28 cellular contexts compared by ENCODE assay signal in the genomic region with DNA sequence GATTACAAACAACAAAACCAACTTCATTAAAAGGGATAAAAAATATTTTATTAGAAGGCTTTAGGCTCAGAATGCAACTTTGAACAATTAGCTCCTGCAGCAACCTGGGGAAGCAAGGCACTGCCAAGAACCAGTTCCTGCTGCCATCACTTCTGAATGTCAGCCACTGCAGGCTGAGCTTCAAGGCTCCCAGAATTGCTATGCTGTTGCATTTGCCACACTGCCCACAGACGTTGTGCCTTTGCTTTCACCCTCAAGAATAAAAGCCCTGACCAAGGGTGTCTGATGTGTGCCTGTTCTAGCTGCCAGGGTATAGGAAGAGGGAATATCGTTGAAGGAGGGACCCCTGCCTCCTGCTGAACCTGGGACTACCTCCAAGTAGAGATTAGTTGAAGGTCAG.
"Had no signal": no experiment of that assay in that cellular context is flagged by ENCODE, and none has a peak within 500 bp of the region (broad histone marks: within the 10 kb centered on the region; RNA-seq: fewer than 3 reads in every experiment).

No MANE protein-coding gene starts in this region.

- FAIRE-seq: kidney, urothelium cell line had no signal

- H3K4me1 Mint-ChIP-seq: memory B cell; naive thymus-derived CD4-positive, alpha-beta T cell; nephron; stimulated activated naive B cell treated with anti-CD40 and anti-IgM and Interleukin-4, amounts not matched to agents 10 μg/mL and 1 μg/mL and 100 μg/mL, for 72 hours had no signal

- H3K9me3 Mint-ChIP-seq: dendritic cell treated with granulocyte-macrophage colony-stimulating factor and Interleukin-4, amounts not matched to agents 40 ng/mL and 50 ng/mL, for 4 days; endodermal cell; memory B cell; nephron; stimulated activated naive B cell treated with anti-CD40 and anti-IgM and Interleukin-4, amounts not matched to agents 10 μg/mL and 1 μg/mL and 100 μg/mL, for 72 hours; stimulated activated naive CD8-positive, alpha-beta T cell treated with anti-CD3 and anti-CD28 coated beads, Interleukin-15, Interleukin-2, amounts not matched to agents 100 ng/mL and 50 ng/mL, for 24 hours had no signal

- H3K27ac Mint-ChIP-seq: dendritic cell treated with granulocyte-macrophage colony-stimulating factor and Interleukin-4, amounts not matched to agents 40 ng/mL and 50 ng/mL, for 4 days; endodermal cell; memory B cell; naive thymus-derived CD4-positive, alpha-beta T cell; nephron; stimulated activated naive B cell treated with anti-CD40 and anti-IgM and Interleukin-4, amounts not matched to agents 10 μg/mL and 1 μg/mL and 100 μg/mL, for 72 hours; stimulated activated naive CD8-positive, alpha-beta T cell treated with anti-CD3 and anti-CD28 coated beads, Interleukin-15, Interleukin-2, amounts not matched to agents 100 ng/mL and 50 ng/mL, for 24 hours had no signal

- H3K9me3 ChIP-seq: colonic mucosa, gastroesophageal sphincter, heart left ventricle, prostate gland, spleen, thoracic aorta, tibial nerve, upper lobe of left lung had no signal

- H3K4me3 Mint-ChIP-seq: dendritic cell treated with granulocyte-macrophage colony-stimulating factor and Interleukin-4, amounts not matched to agents 40 ng/mL and 50 ng/mL, for 4 days; endodermal cell; memory B cell; naive thymus-derived CD4-positive, alpha-beta T cell; nephron; stimulated activated naive B cell treated with anti-CD40 and anti-IgM and Interleukin-4, amounts not matched to agents 10 μg/mL and 1 μg/mL and 100 μg/mL, for 72 hours; stimulated activated naive CD8-positive, alpha-beta T cell treated with anti-CD3 and anti-CD28 coated beads, Interleukin-15, Interleukin-2, amounts not matched to agents 100 ng/mL and 50 ng/mL, for 24 hours had no signal

- H3K27me3 ChIP-seq: colonic mucosa, foreskin keratinocyte, gastroesophageal sphincter, heart left ventricle, hepatocyte, spleen, tibial nerve, upper lobe of left lung had no signal

- H3K27ac ChIP-seq: colonic mucosa, epithelial cell of prostate, foreskin keratinocyte, gastroesophageal sphincter, heart left ventricle, hepatocyte, prostate gland, skin epidermis, spleen, thoracic aorta, tibial nerve, upper lobe of left lung had no signal

- H3K4me2 ChIP-seq: hepatocyte had no signal

- H3K36me3 Mint-ChIP-seq: memory B cell; naive thymus-derived CD4-positive, alpha-beta T cell; stimulated activated naive B cell treated with anti-CD40 and anti-IgM and Interleukin-4, amounts not matched to agents 10 μg/mL and 1 μg/mL and 100 μg/mL, for 72 hours had no signal

- H2AFZ ChIP-seq: hepatocyte had no signal

- H3K4me1 ChIP-seq: colonic mucosa, foreskin keratinocyte, prostate gland, spleen, tibial nerve, upper lobe of left lung had no signal

- ATAC-seq: esophagus mucosa; foreskin keratinocyte; gastroesophageal sphincter; heart left ventricle; left lobe of liver; naive thymus-derived CD4-positive, alpha-beta T cell; right cardiac atrium; stimulated activated naive B cell treated with anti-CD40 and anti-IgM and Interleukin-4, amounts not matched to agents 10 μg/mL and 1 μg/mL and 100 μg/mL, for 72 hours had no signal

- H3K4me3 ChIP-seq: colonic mucosa, gastroesophageal sphincter, heart left ventricle, hepatocyte, lung, prostate gland, skin epidermis, spleen, thoracic aorta, tibial nerve, upper lobe of left lung had no signal

- DNase-seq: colonic mucosa; effector CD8-positive, alpha-beta T cell; endodermal cell; foreskin keratinocyte; heart left ventricle; kidney; naive thymus-derived CD4-positive, alpha-beta T cell; nucleus accumbens; right cardiac atrium; spleen; stimulated activated CD4-positive, alpha-beta T cell treated with anti-CD3 and anti-CD28 coated beads, Interleukin-4, amount 100 ng/mL, for 4 hours; stimulated activated naive B cell treated with anti-CD40 and anti-IgM and Interleukin-4, amounts not matched to agents 10 μg/mL and 1 μg/mL and 100 μg/mL, for 72 hours; upper lobe of left lung had no signal

- H3K36me3 ChIP-seq: colonic mucosa, gastroesophageal sphincter, heart left ventricle, prostate gland, spleen, thoracic aorta, tibial nerve, upper lobe of left lung had no signal

- H3K79me2 ChIP-seq: hepatocyte had no signal
